In genomic region chr16:89456412-89456811, GRCh38 we compare ENCODE assay signal across 1 cellular context.
TF ChIP-seq lines count a peak whose summit lies in the region.

No MANE protein-coding gene starts in this region.

TF ChIP-seq in GM12878, 131 proteins besides CTCF, POLR2A, EP300 and RAD21:
- TF ChIP-seq PKNOX1 (IDR thresholded peaks at IDR 0.05) (peak; percentile 66), MYC (IDR thresholded peaks at IDR 0.05; ENCODE audit: insufficient read depth, insufficient read length, insufficient replicate concordance, low read length, severe bottlenecking) (no peak), ZNF207 (IDR thresholded peaks at IDR 0.05; ENCODE audit: borderline replicate concordance) (no peak)
